1 cellular context compared by ENCODE assay signal in genomic region chr11:9757809-9758675, GRCh38.
A peak's percentile ranks its signal among the peaks of the same experiment; 100 is the strongest.
TF ChIP-seq lines count a peak whose summit lies in the region.

No MANE protein-coding gene starts in this region.

TF ChIP-seq in GM23338, 12 proteins besides CTCF, POLR2A, EP300 and RAD21:
- TF ChIP-seq ZNF462 (CRISPR knock-in tag; IDR thresholded peaks at IDR 0.05) (no peak), POLR2AphosphoS5 (IDR thresholded peaks at IDR 0.05; ENCODE audit: low read depth) (peak; percentile 67)
TF ChIP-seq in GM23338: peak in this region for 1.
